Comparison of ENCODE assay signal across 1 cellular context in the genomic region with DNA sequence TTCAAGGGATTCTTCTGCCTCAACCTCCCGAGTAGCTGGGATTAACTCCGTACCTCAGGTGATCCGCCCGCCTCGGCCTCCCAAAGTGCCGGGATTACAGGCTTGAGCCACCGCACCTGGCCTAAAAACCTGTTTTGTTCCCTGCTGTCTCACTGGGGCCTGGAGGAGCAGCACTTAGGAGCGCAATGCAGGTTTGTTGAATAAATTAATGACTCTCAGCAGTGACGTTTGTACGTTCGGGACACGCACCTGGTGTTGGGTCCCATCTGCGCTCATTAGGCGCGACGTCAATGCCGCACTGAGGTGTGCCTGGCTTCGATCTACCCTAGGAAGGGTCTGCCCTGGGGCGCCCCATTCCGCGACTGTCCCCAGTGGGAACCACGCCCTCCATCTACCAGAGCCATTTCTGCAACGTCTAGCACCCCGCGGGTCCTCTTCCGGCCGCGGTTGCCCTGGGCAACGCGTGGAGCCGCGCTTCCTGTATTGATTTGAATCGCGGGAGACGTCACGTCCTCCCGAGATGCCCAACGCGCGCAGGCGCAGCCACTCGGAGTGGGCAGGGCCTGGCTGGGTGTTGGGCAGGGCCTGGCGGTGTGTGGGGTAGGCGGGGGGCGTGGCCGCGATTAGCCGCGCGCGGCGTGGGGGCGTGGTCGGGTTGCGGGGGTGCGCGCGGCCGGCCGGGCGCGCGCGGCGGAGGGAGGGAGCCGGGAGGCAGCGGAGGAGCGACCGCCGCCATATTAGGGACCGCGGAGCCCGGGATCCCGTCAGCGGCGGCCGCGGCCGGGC.
TF ChIP-seq lines count a peak whose summit lies in the region.

A gene (plus strand): TSS at position 714 of the 786 bp plus-strand sequence. CDS start 16,679 bp downstream, outside the sequence.

TF ChIP-seq in HepG2, 621 proteins besides CTCF, POLR2A, EP300 and RAD21 (continued from another document and continues in another):
- no peak for TF ChIP-seq POLR2AphosphoS2 (IDR thresholded peaks at IDR 0.05; ENCODE audit: low read depth, low read length)
- no peak for TF ChIP-seq MED13 (CRISPR knock-in tag; IDR thresholded peaks at IDR 0.05)
- no peak for TF ChIP-seq ZFP36L2 (CRISPR knock-in tag; IDR thresholded peaks at IDR 0.05)
- TF ChIP-seq, protein P1, sequence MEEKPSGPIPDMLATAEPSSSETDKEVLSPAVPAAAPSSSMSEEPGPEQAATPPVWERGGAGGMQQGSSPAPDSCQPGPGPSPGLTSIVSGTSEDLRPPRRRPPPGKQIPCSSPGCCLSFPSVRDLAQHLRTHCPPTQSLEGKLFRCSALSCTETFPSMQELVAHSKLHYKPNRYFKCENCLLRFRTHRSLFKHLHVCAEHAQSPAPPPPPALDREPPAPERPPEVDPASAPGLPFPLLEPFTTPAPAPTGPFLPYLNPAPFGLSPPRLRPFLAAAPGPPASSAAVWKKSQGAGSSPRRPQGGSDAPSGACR (CRISPR knock-in tag; IDR thresholded peaks at IDR 0.05): no peak
- no peak for TF ChIP-seq ZNF44 (CRISPR knock-in tag; IDR thresholded peaks at IDR 0.05)
- TF ChIP-seq TP53 (CRISPR knock-in tag; conservative IDR thresholded peaks at IDR 0.05): no peak
- TF ChIP-seq JUN (CRISPR knock-in tag; IDR thresholded peaks at IDR 0.05): no peak
- TF ChIP-seq ZIK1 (CRISPR knock-in tag; IDR thresholded peaks at IDR 0.05; ENCODE audit: borderline replicate concordance, low read depth): no peak
- TF ChIP-seq, protein P2, sequence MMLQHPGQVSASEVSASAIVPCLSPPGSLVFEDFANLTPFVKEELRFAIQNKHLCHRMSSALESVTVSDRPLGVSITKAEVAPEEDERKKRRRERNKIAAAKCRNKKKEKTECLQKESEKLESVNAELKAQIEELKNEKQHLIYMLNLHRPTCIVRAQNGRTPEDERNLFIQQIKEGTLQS (CRISPR knock-in tag; IDR thresholded peaks at IDR 0.05): peak; percentile 7; the same call in 1 of the 2 replicates
- TF ChIP-seq, protein P3, sequence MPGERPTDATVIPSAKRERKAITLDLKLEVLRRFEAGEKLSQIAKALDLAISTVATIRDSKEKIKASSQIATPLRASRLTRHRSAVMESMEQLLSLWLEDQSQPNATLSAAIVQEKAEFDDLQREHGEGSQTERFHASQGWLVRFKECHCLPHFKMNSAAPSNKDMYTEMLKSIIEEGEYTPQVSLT (CRISPR knock-in tag; IDR thresholded peaks at IDR 0.05; ENCODE audit: borderline replicate concordance, low read depth): no peak
- no peak for TF ChIP-seq ZNF253 (CRISPR knock-in tag; IDR thresholded peaks at IDR 0.05; ENCODE audit: borderline replicate concordance)
- TF ChIP-seq, protein P4, sequence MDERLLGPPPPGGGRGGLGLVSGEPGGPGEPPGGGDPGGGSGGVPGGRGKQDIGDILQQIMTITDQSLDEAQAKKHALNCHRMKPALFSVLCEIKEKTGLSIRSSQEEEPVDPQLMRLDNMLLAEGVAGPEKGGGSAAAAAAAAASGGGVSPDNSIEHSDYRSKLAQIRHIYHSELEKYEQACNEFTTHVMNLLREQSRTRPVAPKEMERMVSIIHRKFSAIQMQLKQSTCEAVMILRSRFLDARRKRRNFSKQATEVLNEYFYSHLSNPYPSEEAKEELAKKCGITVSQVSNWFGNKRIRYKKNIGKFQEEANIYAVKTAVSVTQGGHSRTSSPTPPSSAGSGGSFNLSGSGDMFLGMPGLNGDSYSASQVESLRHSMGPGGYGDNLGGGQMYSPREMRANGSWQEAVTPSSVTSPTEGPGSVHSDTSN (CRISPR knock-in tag; IDR thresholded peaks at IDR 0.05): no peak
- no peak for TF ChIP-seq ZNF589 (CRISPR knock-in tag; conservative IDR thresholded peaks at IDR 0.05)
- no peak for TF ChIP-seq ZNF136 (CRISPR knock-in tag; IDR thresholded peaks at IDR 0.05; ENCODE audit: low read depth)
- no peak for TF ChIP-seq ZNF260 (CRISPR knock-in tag; IDR thresholded peaks at IDR 0.05; ENCODE audit: borderline replicate concordance, low read depth)
- TF ChIP-seq ZNF747 (CRISPR knock-in tag; IDR thresholded peaks at IDR 0.05; ENCODE audit: borderline replicate concordance): no peak
- TF ChIP-seq NBN (conservative IDR thresholded peaks at IDR 0.05): no peak
- TF ChIP-seq, protein P5, sequence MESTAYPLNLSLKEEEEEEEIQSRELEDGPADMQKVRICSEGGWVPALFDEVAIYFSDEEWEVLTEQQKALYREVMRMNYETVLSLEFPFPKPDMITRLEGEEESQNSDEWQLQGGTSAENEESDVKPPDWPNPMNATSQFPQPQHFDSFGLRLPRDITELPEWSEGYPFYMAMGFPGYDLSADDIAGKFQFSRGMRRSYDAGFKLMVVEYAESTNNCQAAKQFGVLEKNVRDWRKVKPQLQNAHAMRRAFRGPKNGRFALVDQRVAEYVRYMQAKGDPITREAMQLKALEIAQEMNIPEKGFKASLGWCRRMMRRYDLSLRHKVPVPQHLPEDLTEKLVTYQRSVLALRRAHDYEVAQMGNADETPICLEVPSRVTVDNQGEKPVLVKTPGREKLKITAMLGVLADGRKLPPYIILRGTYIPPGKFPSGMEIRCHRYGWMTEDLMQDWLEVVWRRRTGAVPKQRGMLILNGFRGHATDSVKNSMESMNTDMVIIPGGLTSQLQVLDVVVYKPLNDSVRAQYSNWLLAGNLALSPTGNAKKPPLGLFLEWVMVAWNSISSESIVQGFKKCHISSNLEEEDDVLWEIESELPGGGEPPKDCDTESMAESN (CRISPR knock-in tag; conservative IDR thresholded peaks at IDR 0.05): peak; percentile 82
- TF ChIP-seq, protein P6, sequence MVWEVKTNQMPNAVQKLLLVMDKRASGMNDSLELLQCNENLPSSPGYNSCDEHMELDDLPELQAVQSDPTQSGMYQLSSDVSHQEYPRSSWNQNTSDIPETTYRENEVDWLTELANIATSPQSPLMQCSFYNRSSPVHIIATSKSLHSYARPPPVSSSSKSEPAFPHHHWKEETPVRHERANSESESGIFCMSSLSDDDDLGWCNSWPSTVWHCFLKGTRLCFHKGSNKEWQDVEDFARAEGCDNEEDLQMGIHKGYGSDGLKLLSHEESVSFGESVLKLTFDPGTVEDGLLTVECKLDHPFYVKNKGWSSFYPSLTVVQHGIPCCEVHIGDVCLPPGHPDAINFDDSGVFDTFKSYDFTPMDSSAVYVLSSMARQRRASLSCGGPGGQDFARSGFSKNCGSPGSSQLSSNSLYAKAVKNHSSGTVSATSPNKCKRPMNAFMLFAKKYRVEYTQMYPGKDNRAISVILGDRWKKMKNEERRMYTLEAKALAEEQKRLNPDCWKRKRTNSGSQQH (CRISPR knock-in tag; IDR thresholded peaks at IDR 0.05; ENCODE audit: low read depth): 0 out of 2 replicates have a peak, but pooled peaks have one; percentile 31
- peak; percentile 79 for TF ChIP-seq PHF20 (CRISPR knock-in tag; IDR thresholded peaks at IDR 0.05)
- TF ChIP-seq ZNF296 (CRISPR knock-in tag; conservative IDR thresholded peaks at IDR 0.05): no peak
- peak; percentile 91 for TF ChIP-seq CREB1 (IDR thresholded peaks at IDR 0.05)
- TF ChIP-seq CREB1 (CRISPR knock-in tag; IDR thresholded peaks at IDR 0.05): peak; percentile 97
- no peak for TF ChIP-seq CAMTA2 (CRISPR knock-in tag; IDR thresholded peaks at IDR 0.05; ENCODE audit: borderline replicate concordance)
- TF ChIP-seq PPARG (CRISPR knock-in tag; conservative IDR thresholded peaks at IDR 0.05): peak; percentile 61; the same call in 1 of the 2 replicates
- no peak for TF ChIP-seq HNF4G (IDR thresholded peaks at IDR 0.05; ENCODE audit: borderline replicate concordance, low read depth, low read length)
- TF ChIP-seq HNF4G (CRISPR knock-in tag; IDR thresholded peaks at IDR 0.05; ENCODE audit: borderline replicate concordance, low read depth): no peak
- TF ChIP-seq EEA1 (CRISPR knock-in tag; IDR thresholded peaks at IDR 0.05; ENCODE audit: borderline replicate concordance): no peak
- no peak for TF ChIP-seq PCBP1 (IDR thresholded peaks at IDR 0.05; ENCODE audit: borderline replicate concordance, low read depth, low read length)
- TF ChIP-seq, protein P7, sequence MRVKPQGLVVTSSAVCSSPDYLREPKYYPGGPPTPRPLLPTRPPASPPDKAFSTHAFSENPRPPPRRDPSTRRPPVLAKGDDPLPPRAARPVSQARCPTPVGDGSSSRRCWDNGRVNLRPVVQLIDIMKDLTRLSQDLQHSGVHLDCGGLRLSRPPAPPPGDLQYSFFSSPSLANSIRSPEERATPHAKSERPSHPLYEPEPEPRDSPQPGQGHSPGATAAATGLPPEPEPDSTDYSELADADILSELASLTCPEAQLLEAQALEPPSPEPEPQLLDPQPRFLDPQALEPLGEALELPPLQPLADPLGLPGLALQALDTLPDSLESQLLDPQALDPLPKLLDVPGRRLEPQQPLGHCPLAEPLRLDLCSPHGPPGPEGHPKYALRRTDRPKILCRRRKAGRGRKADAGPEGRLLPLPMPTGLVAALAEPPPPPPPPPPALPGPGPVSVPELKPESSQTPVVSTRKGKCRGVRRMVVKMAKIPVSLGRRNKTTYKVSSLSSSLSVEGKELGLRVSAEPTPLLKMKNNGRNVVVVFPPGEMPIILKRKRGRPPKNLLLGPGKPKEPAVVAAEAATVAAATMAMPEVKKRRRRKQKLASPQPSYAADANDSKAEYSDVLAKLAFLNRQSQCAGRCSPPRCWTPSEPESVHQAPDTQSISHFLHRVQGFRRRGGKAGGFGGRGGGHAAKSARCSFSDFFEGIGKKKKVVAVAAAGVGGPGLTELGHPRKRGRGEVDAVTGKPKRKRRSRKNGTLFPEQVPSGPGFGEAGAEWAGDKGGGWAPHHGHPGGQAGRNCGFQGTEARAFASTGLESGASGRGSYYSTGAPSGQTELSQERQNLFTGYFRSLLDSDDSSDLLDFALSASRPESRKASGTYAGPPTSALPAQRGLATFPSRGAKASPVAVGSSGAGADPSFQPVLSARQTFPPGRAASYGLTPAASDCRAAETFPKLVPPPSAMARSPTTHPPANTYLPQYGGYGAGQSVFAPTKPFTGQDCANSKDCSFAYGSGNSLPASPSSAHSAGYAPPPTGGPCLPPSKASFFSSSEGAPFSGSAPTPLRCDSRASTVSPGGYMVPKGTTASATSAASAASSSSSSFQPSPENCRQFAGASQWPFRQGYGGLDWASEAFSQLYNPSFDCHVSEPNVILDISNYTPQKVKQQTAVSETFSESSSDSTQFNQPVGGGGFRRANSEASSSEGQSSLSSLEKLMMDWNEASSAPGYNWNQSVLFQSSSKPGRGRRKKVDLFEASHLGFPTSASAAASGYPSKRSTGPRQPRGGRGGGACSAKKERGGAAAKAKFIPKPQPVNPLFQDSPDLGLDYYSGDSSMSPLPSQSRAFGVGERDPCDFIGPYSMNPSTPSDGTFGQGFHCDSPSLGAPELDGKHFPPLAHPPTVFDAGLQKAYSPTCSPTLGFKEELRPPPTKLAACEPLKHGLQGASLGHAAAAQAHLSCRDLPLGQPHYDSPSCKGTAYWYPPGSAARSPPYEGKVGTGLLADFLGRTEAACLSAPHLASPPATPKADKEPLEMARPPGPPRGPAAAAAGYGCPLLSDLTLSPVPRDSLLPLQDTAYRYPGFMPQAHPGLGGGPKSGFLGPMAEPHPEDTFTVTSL (CRISPR knock-in tag; IDR thresholded peaks at IDR 0.05; ENCODE audit: borderline replicate concordance): no peak
- TF ChIP-seq TOE1 (CRISPR knock-in tag; IDR thresholded peaks at IDR 0.05): no peak
- TF ChIP-seq KAT8 (CRISPR knock-in tag; IDR thresholded peaks at IDR 0.05): peak; percentile 83
- TF ChIP-seq, protein P8, sequence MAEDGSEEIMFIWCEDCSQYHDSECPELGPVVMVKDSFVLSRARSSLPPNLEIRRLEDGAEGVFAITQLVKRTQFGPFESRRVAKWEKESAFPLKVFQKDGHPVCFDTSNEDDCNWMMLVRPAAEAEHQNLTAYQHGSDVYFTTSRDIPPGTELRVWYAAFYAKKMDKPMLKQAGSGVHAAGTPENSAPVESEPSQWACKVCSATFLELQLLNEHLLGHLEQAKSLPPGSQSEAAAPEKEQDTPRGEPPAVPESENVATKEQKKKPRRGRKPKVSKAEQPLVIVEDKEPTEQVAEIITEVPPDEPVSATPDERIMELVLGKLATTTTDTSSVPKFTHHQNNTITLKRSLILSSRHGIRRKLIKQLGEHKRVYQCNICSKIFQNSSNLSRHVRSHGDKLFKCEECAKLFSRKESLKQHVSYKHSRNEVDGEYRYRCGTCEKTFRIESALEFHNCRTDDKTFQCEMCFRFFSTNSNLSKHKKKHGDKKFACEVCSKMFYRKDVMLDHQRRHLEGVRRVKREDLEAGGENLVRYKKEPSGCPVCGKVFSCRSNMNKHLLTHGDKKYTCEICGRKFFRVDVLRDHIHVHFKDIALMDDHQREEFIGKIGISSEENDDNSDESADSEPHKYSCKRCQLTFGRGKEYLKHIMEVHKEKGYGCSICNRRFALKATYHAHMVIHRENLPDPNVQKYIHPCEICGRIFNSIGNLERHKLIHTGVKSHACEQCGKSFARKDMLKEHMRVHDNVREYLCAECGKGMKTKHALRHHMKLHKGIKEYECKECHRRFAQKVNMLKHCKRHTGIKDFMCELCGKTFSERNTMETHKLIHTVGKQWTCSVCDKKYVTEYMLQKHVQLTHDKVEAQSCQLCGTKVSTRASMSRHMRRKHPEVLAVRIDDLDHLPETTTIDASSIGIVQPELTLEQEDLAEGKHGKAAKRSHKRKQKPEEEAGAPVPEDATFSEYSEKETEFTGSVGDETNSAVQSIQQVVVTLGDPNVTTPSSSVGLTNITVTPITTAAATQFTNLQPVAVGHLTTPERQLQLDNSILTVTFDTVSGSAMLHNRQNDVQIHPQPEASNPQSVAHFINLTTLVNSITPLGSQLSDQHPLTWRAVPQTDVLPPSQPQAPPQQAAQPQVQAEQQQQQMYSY (CRISPR knock-in tag; IDR thresholded peaks at IDR 0.05): no peak
- no peak for TF ChIP-seq IRX3 (CRISPR knock-in tag; IDR thresholded peaks at IDR 0.05; ENCODE audit: borderline replicate concordance, low read depth)
- TF ChIP-seq ZNF614 (CRISPR knock-in tag; IDR thresholded peaks at IDR 0.05; ENCODE audit: borderline replicate concordance): peak; percentile 69; the same call in 1 of the 2 replicates
- TF ChIP-seq SNAPC2 (CRISPR knock-in tag; IDR thresholded peaks at IDR 0.05): no peak
- no peak for TF ChIP-seq ZBTB7B (CRISPR knock-in tag; IDR thresholded peaks at IDR 0.05)
- TF ChIP-seq ZNF263 (CRISPR knock-in tag; IDR thresholded peaks at IDR 0.05): no peak
- TF ChIP-seq KDM4B (CRISPR knock-in tag; IDR thresholded peaks at IDR 0.05): peak; percentile 26; the same call in 1 of the 2 replicates
- no peak for TF ChIP-seq ZNF207 (IDR thresholded peaks at IDR 0.05; ENCODE audit: borderline replicate concordance)
- no peak for TF ChIP-seq XBP1 (CRISPR knock-in tag; IDR thresholded peaks at IDR 0.05)
- TF ChIP-seq, protein P9, sequence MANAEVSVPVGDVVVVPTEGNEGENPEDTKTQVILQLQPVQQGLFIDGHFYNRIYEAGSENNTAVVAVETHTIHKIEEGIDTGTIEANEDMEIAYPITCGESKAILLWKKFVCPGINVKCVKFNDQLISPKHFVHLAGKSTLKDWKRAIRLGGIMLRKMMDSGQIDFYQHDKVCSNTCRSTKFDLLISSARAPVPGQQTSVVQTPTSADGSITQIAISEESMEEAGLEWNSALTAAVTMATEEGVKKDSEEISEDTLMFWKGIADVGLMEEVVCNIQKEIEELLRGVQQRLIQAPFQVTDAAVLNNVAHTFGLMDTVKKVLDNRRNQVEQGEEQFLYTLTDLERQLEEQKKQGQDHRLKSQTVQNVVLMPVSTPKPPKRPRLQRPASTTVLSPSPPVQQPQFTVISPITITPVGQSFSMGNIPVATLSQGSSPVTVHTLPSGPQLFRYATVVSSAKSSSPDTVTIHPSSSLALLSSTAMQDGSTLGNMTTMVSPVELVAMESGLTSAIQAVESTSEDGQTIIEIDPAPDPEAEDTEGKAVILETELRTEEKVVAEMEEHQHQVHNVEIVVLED (CRISPR knock-in tag; IDR thresholded peaks at IDR 0.05; ENCODE audit: borderline replicate concordance): peak; percentile 90
- TF ChIP-seq ZNF644 (CRISPR knock-in tag; IDR thresholded peaks at IDR 0.05; ENCODE audit: low read depth): no peak
- peak; percentile 100 for TF ChIP-seq FOXM1 (CRISPR knock-in tag; IDR thresholded peaks at IDR 0.05)
